In the genomic region with DNA sequence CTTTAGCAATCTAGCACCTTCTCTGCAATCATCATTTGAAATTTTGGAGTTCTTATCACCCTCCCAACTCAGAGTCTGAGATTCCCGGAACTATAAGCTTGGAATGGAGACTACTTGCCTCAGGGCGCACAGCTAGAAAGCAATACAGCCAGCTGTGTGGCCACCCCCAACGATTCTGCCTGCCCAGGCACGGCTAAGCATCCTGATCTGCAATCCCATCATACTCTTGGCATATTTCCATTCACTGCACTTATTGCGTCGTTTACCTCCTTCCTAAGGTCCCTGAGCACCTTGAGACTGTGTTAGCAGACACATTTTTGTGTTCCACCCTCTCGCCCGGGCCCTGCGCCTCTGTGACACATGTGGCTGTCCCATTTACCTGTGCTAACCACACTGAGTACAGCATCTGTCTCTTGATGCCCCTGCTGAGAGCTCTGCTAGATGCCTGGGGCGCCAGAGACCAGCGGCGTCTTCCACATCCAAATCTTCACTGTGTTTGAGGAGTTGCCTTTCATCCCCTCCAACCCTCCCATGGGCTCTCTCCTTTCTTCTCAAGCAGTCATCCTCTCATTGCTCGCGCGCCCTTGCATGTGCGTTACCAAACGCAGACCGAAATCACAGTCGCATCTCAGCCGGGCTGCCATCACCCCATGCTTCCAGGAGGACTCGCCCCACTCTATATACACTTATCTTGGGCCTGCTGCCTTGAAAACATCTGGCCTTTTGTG, we compare ENCODE assay signal across 19 cellular contexts. TPM values are rescaled to one million over a fixed set of nuclear protein-coding genes. Genes with fewer than 3 reads are reported as not detected.
DNase-seq lines count a peak whose midpoint lies in the region; TF ChIP-seq lines count a peak whose summit lies in the region.
"Had no signal": no experiment of that assay in that cellular context is flagged by ENCODE, and none has a peak within 500 bp of the region (broad histone marks: within the 10 kb centered on the region; RNA-seq: fewer than 3 reads in every experiment).

No MANE protein-coding gene starts in this region.

- H3K4me3 ChIP-seq in adipocyte (ENCODE audit: low read length) (no peak overlapping the region), BE2C (ENCODE audit: low read depth, low read length) (no peak overlapping the region)
- H3K4me3 ChIP-seq: A549, esophagus squamous epithelium, PC-9 had no signal

- no peak for TF ChIP-seq CTCF in type B pancreatic cell (conservative IDR thresholded peaks at IDR 0.05)
- no peak for TF ChIP-seq CTCF in BE2C (IDR thresholded peaks at IDR 0.05; ENCODE audit: low read depth, low read length)

- no peaks in the 10 kb centered on the region for H3K27me3 Mint-ChIP-seq in activated T-cell treated with anti-CD3 and anti-CD28 coated beads, Interleukin-2, amount 50 U/mL, for 24 hours
- no peaks in the 10 kb centered on the region for H3K27me3 Mint-ChIP-seq in type B pancreatic cell
- H3K27me3 Mint-ChIP-seq: natural killer cell treated with Interleukin-12 subunit alpha and Interleukin-12 subunit beta and Interleukin-15 and Interleukin-18, amount 100 ng/mL, for 72 hours; stimulated activated naive CD8-positive, alpha-beta T cell treated with anti-CD3 and anti-CD28 coated beads, Interleukin-15, Interleukin-2, amounts not matched to agents 100 ng/mL and 50 ng/mL, for 24 hours had no signal

- H3K9me3 Mint-ChIP-seq in activated T-cell treated with anti-CD3 and anti-CD28 coated beads, Interleukin-2, amount 50 U/mL, for 24 hours, result no peaks in the 10 kb centered on the region
- H3K9me3 Mint-ChIP-seq in type B pancreatic cell, result no peaks in the 10 kb centered on the region
- H3K9me3 Mint-ChIP-seq: activated naive CD4-positive, alpha-beta T cell treated with anti-CD3 and anti-CD28 coated beads, Interleukin-2, amount 50 U/mL, for 72 hours; natural killer cell treated with Interleukin-12 subunit alpha and Interleukin-12 subunit beta and Interleukin-15 and Interleukin-18, amount 100 ng/mL, for 72 hours; stimulated activated naive CD8-positive, alpha-beta T cell treated with anti-CD3 and anti-CD28 coated beads, Interleukin-15, Interleukin-2, amounts not matched to agents 100 ng/mL and 50 ng/mL, for 24 hours had no signal

- no peak overlapping the region for H3K9ac ChIP-seq in adipocyte (ENCODE audit: low read length)

- H3K4me1 ChIP-seq in adipocyte (ENCODE audit: control insufficient read depth, insufficient read depth, low read length) (peaks cover 5% of the 10 kb centered on the region), BE2C (no peaks in the 10 kb centered on the region)
- H3K4me1 ChIP-seq: A549 had no signal

- no peaks in the 10 kb centered on the region for H3K4me1 Mint-ChIP-seq in activated T-cell treated with anti-CD3 and anti-CD28 coated beads, Interleukin-2, amount 50 U/mL, for 24 hours (ENCODE audit: low read depth)
- peaks cover 14% of the 10 kb centered on the region for H3K4me1 Mint-ChIP-seq in type B pancreatic cell (ENCODE audit: unreplicated experiment)

- DNase-seq in activated T-cell treated with anti-CD3 and anti-CD28 coated beads, Interleukin-2, amount 50 U/mL, for 24 hours, result peak; percentile 12
- DNase-seq in activated T-cell treated with anti-CD3 and anti-CD28 coated beads for 4 hours (no peak), adipocyte (ENCODE audit: low read depth) (peak; percentile 46), type B pancreatic cell (ENCODE audit: extremely low spot score, unreplicated experiment) (no peak), cerebellar cortex (ENCODE audit: low spot score) (no peak), BE2C (no peak)
- DNase-seq in activated effector memory CD4-positive, alpha-beta T cell treated with Interleukin-2 at 50 U/mL for 16 hours, result no peak
- DNase-seq: esophagus squamous epithelium, NCI-H187, NCI-H526 treated with DMSO at 0.1 percent for 48 hours had no signal

- H3K9me3 ChIP-seq in adipocyte (ENCODE audit: control insufficient read depth, low read length) (no peaks in the 10 kb centered on the region), BE2C (no peaks in the 10 kb centered on the region)
- H3K9me3 ChIP-seq: A549, esophagus squamous epithelium had no signal

- H3K36me3 ChIP-seq in adipocyte (ENCODE audit: control insufficient read depth, insufficient read depth, low read length, severe bottlenecking), result peaks cover 27% of the 10 kb centered on the region
- H3K36me3 ChIP-seq in BE2C, result peaks cover 4% of the 10 kb centered on the region; the same call in 1 of the 2 replicates

- peaks cover 29% of the 10 kb centered on the region for H3K36me3 Mint-ChIP-seq in activated T-cell treated with anti-CD3 and anti-CD28 coated beads, Interleukin-2, amount 50 U/mL, for 24 hours (ENCODE audit: low read depth)
- H3K36me3 Mint-ChIP-seq in type B pancreatic cell, result no peaks in the 10 kb centered on the region
- H3K36me3 Mint-ChIP-seq: activated naive CD4-positive, alpha-beta T cell treated with anti-CD3 and anti-CD28 coated beads, Interleukin-2, amount 50 U/mL, for 72 hours; natural killer cell treated with Interleukin-12 subunit alpha and Interleukin-12 subunit beta and Interleukin-15 and Interleukin-18, amount 100 ng/mL, for 72 hours had no signal

- no peak overlapping the region for H3K4me3 Mint-ChIP-seq in activated T-cell treated with anti-CD3 and anti-CD28 coated beads, Interleukin-2, amount 50 U/mL, for 24 hours
- peak overlapping the region; percentile 2 for H3K4me3 Mint-ChIP-seq in type B pancreatic cell
- H3K4me3 Mint-ChIP-seq: natural killer cell treated with Interleukin-12 subunit alpha and Interleukin-12 subunit beta and Interleukin-15 and Interleukin-18, amount 100 ng/mL, for 72 hours; stimulated activated naive CD8-positive, alpha-beta T cell treated with anti-CD3 and anti-CD28 coated beads, Interleukin-15, Interleukin-2, amounts not matched to agents 100 ng/mL and 50 ng/mL, for 24 hours had no signal

- H3K27me3 ChIP-seq in adipocyte (replicated peaks; ENCODE audit: control insufficient read depth, insufficient read depth, low read length), result no peaks in the 10 kb centered on the region
- no peaks in the 10 kb centered on the region for H3K27me3 ChIP-seq in layer of hippocampus (ENCODE audit: control insufficient read depth, insufficient read depth, low read length)
- no peaks in the 10 kb centered on the region for H3K27me3 ChIP-seq in BE2C
- H3K27me3 ChIP-seq: esophagus squamous epithelium had no signal

- H3K27ac Mint-ChIP-seq in activated T-cell treated with anti-CD3 and anti-CD28 coated beads, Interleukin-2, amount 50 U/mL, for 24 hours, result no peak overlapping the region
- peak overlapping the region; percentile 3 for H3K27ac Mint-ChIP-seq in type B pancreatic cell
- H3K27ac Mint-ChIP-seq: natural killer cell treated with Interleukin-12 subunit alpha and Interleukin-12 subunit beta and Interleukin-15 and Interleukin-18, amount 100 ng/mL, for 72 hours; stimulated activated naive CD8-positive, alpha-beta T cell treated with anti-CD3 and anti-CD28 coated beads, Interleukin-15, Interleukin-2, amounts not matched to agents 100 ng/mL and 50 ng/mL, for 24 hours had no signal

- H3K27ac ChIP-seq in layer of hippocampus (ENCODE audit: low read depth, low read length), result peak overlapping the region; percentile 7
- H3K27ac ChIP-seq: A549, C4-2B, PC-9 had no signal

RNA-seq across cellular contexts. Expression of a gene that starts 3.4 kb away (rescaled TPM):
- total RNA-seq in type B pancreatic cell (ENCODE audit: low replicate concordance), result 0.33 and 2.3 TPM in 2 replicates
- polyA plus RNA-seq in BE2C (2012; ENCODE audit: insufficient read depth, insufficient read length, low read depth), result not detected
- total RNA-seq: activated naive CD4-positive, alpha-beta T cell treated with anti-CD3 and anti-CD28 coated beads, Interleukin-2, amount 50 U/mL, for 72 hours; dermis microvascular lymphatic vessel endothelial cell; natural killer cell treated with Interleukin-12 subunit alpha and Interleukin-12 subunit beta and Interleukin-15 and Interleukin-18, amount 100 ng/mL, for 72 hours; PC-9 had no signal

RNA-seq across cellular contexts. Expression of a gene that starts 23.4 kb away (rescaled TPM):
- 30.7 and 77.2 TPM in 2 replicates for total RNA-seq in type B pancreatic cell (ENCODE audit: low replicate concordance)
- 49.6 TPM for polyA plus RNA-seq in BE2C (2012; ENCODE audit: insufficient read depth, insufficient read length, low read depth)

RNA-seq across cellular contexts. Expression of a gene that starts 23.6 kb away (rescaled TPM):
- 5.9 and 9.1 TPM in 2 replicates for total RNA-seq in type B pancreatic cell (ENCODE audit: low replicate concordance)
- 1.7 TPM for polyA plus RNA-seq in BE2C (2012; ENCODE audit: insufficient read depth, insufficient read length, low read depth)

RNA-seq across cellular contexts. Expression of a gene that starts 41.3 kb away (rescaled TPM):
- 0.41 and 0.57 TPM in 2 replicates for total RNA-seq in type B pancreatic cell (ENCODE audit: low replicate concordance)
- 0.96 TPM for polyA plus RNA-seq in BE2C (2012; ENCODE audit: insufficient read depth, insufficient read length, low read depth)
- total RNA-seq: dermis microvascular lymphatic vessel endothelial cell, esophagus squamous epithelium, urinary bladder had no signal

Comparison
In these comparisons a context has a peak if more than half of its experiments do, and no peak if none do; other contexts are left out.
1. DNase-seq: peak in activated T-cell treated with anti-CD3 and anti-CD28 coated beads, Interleukin-2, amount 50 U/mL, for 24 hours (single experiment) and adipocyte (single experiment); none in activated T-cell treated with anti-CD3 and anti-CD28 coated beads for 4 hours (single experiment), type B pancreatic cell (single experiment), cerebellar cortex (single experiment), BE2C (single experiment) and activated effector memory CD4-positive, alpha-beta T cell treated with Interleukin-2 at 50 U/mL for 16 hours (single experiment).